ENCODE assay signal across 11 cellular contexts in genomic region chr5:143065185-143065584, GRCh38.
DNase-seq lines count a peak whose midpoint lies in the region; ATAC-seq and TF ChIP-seq lines count a peak whose summit lies in the region.
"Had no signal": no experiment of that assay in that cellular context is flagged by ENCODE, and none has a peak within 500 bp of the region (broad histone marks: within the 10 kb centered on the region; RNA-seq: fewer than 3 reads in every experiment).

No MANE protein-coding gene starts in this region.

- CTCF ChIA-PET in MCF 10A (lab: Yijun Ruan, JAX) (interaction anchor here (0.6 to 1.7 kb wide), 5 partner anchors 10 to 651 kb away, joined by 3 to 6 read pairs (median 3); no protein-coding TSS in a partner anchor), HEK293T (lab: Yijun Ruan, JAX) (interaction anchor here (0.5 to 1.2 kb wide), 2 partner anchors 9 to 157 kb away, joined by 4 read pairs; no protein-coding TSS in a partner anchor)

- no peak overlapping the region for H4K8ac ChIP-seq in mesenchymal stem cell (ENCODE audit: low read length)

- intact Hi-C loops in MCF 10A (cut with micrococcal nuclease), result no loop called here
- intact Hi-C loops in breast epithelium (cut with DNase I; ENCODE audit: low total_unique reads), result no loop called here
- intact Hi-C loops in upper lobe of right lung (cut with DNase I), result no loop called here

- peaks cover 17% of the 10 kb centered on the region for H3K36me3 Mint-ChIP-seq in MCF 10A (ENCODE audit: insufficient read depth, unreplicated experiment)

- H2AK5ac ChIP-seq in mesenchymal stem cell (ENCODE audit: low read length, severe bottlenecking), result no peak overlapping the region

- H3K36me3 ChIP-seq in breast epithelium, result no peaks in the 10 kb centered on the region
- no peaks in the 10 kb centered on the region for H3K36me3 ChIP-seq in mesenchymal stem cell (ENCODE audit: control insufficient read depth in 1 of 2, insufficient read depth in 2 of 2, low read depth in 1 of 2, low read length in 2 of 2)
- peaks cover 6% of the 10 kb centered on the region for H3K36me3 ChIP-seq in upper lobe of right lung

- H2BK12ac ChIP-seq in mesenchymal stem cell (ENCODE audit: low read length in 2 of 2), result peak overlapping the region in 1 of 2 experiments; percentile 49

- H3K79me1 ChIP-seq in mesenchymal stem cell (replicated peaks; ENCODE audit: low read length, poor library complexity, severe bottlenecking), result no peaks in the 10 kb centered on the region

- no peak overlapping the region for H2BK15ac ChIP-seq in mesenchymal stem cell (ENCODE audit: low read depth, poor library complexity, severe bottlenecking)

- H3K4me3 Mint-ChIP-seq in MCF 10A (ENCODE audit: unreplicated experiment), result no peak overlapping the region
- H3K4me3 Mint-ChIP-seq: effector memory CD8-positive, alpha-beta T cell had no signal

- peak overlapping the region; percentile 47 for H3K27ac Mint-ChIP-seq in MCF 10A (ENCODE audit: low read depth, unreplicated experiment)

- peak overlapping the region; percentile 70 for H3K9ac ChIP-seq in mesenchymal stem cell (ENCODE audit: low read length)

- no peak overlapping the region for H2BK5ac ChIP-seq in mesenchymal stem cell (ENCODE audit: low read depth, low read length, poor library complexity, severe bottlenecking)

- BruUV-seq in MCF 10A (replicated peaks; lab: Mats Ljungman, UMichigan), result no TSS peak

- no peak for TF ChIP-seq CTCF in MCF 10A (IDR thresholded peaks at IDR 0.05; ENCODE audit: unreplicated experiment)
- TF ChIP-seq CTCF in breast epithelium (IDR thresholded peaks at IDR 0.05), result no peak
- TF ChIP-seq CTCF in cardiac fibroblast (IDR thresholded peaks at IDR 0.05; ENCODE audit: low read depth, low read length), result no peak
- TF ChIP-seq CTCF in upper lobe of right lung (IDR thresholded peaks at IDR 0.05), result no peak

- H2AFZ ChIP-seq in mesenchymal stem cell (ENCODE audit: low read depth, low read length), result no peak overlapping the region

- ATAC-seq in upper lobe of right lung (peak; percentile 55), SK-N-SH treated with all-trans-retinoic acid at 6 μM for 48 hours (no peak)
- ATAC-seq: effector memory CD8-positive, alpha-beta T cell had no signal

- H3K23ac ChIP-seq in mesenchymal stem cell (ENCODE audit: low read length in 2 of 2), result no peak overlapping the region

- no peak for TF ChIP-seq POLR2A in breast epithelium (IDR thresholded peaks at IDR 0.05)

- POLR2A ChIA-PET in MCF 10A (lab: Yijun Ruan, JAX), result interaction anchor here (0.6 to 6.4 kb wide), 12 partner anchors 10 to 353 kb away, joined by 3 to 44 read pairs (median 8); no protein-coding TSS in a partner anchor
- POLR2A ChIA-PET in HEK293T (lab: Yijun Ruan, JAX), result no interaction called here

- H3K27ac ChIP-seq in breast epithelium (peak overlapping the region in 1 of 2 donors; percentile 15), mesenchymal stem cell (ENCODE audit: low read length, poor library complexity, severe bottlenecking) (no peak overlapping the region), upper lobe of right lung (peak overlapping the region; percentile 70)
- H3K27ac ChIP-seq: RWPE1 had no signal

- H3K14ac ChIP-seq in mesenchymal stem cell (ENCODE audit: low read length in 2 of 2), result no peak overlapping the region

- peaks cover 5% of the 10 kb centered on the region in 2 donors for H3K4me1 ChIP-seq in breast epithelium
- peaks cover 4% of the 10 kb centered on the region for H3K4me1 ChIP-seq in mesenchymal stem cell (ENCODE audit: control insufficient read depth, insufficient read depth, low read depth, low read length)
- H3K4me1 ChIP-seq in upper lobe of right lung, result peaks cover 58% of the 10 kb centered on the region

- H3K27me3 Mint-ChIP-seq in MCF 10A (ENCODE audit: insufficient read depth, unreplicated experiment), result no peaks in the 10 kb centered on the region
- H3K27me3 Mint-ChIP-seq: effector memory CD8-positive, alpha-beta T cell had no signal

- 39% methylated on average over 5 of the region's 5 CpGs for WGBS in mesenchymal stem cell

- H3K4me1 Mint-ChIP-seq in MCF 10A (ENCODE audit: insufficient read depth, unreplicated experiment), result peaks cover 46% of the 10 kb centered on the region

- peak overlapping the region in 1 of 2 experiments; percentile 40 for H3K4ac ChIP-seq in mesenchymal stem cell (ENCODE audit: low read depth in 1 of 2, low read length in 2 of 2)

- H3K9me3 ChIP-seq in breast epithelium (no peaks in the 10 kb centered on the region), mesenchymal stem cell (ENCODE audit: control insufficient read depth, low read length) (no peaks in the 10 kb centered on the region), upper lobe of right lung (no peaks in the 10 kb centered on the region)

- H3K4me3 ChIP-seq in breast epithelium (no peak overlapping the region), cardiac fibroblast (replicated peaks in 1 of 2; ENCODE audit: low read depth in 2 of 2, low read length in 2 of 2) (no peak overlapping the region), mesenchymal stem cell (ENCODE audit: insufficient read depth in 1 of 2, low read depth in 1 of 2, low read length in 2 of 2) (peak overlapping the region in 1 of 2 experiments; percentile 10), upper lobe of right lung (no peak overlapping the region)

- no peak overlapping the region for H3K4me2 ChIP-seq in mesenchymal stem cell (ENCODE audit: low read length, poor library complexity, severe bottlenecking)

- H4K91ac ChIP-seq in mesenchymal stem cell (ENCODE audit: low read length), result no peak overlapping the region

- DNase-seq in MCF 10A (ENCODE audit: unreplicated experiment) (peak; percentile 60), breast epithelium (ENCODE audit: low spot score in 2 of 2) (no peak), cardiac fibroblast (ENCODE audit: low read depth in 2 of 2) (peak; percentile 92 to 95), mesenchymal stem cell (peak; percentile 83), upper lobe of right lung (no peak), NCI-H1105 treated with DMSO at 0.1 percent for 48 hours (lab: John Stamatoyannopoulos, UW) (no peak), HEK293T (ENCODE audit: extremely low spot score) (no peak)
- DNase-seq: effector memory CD8-positive, alpha-beta T cell; Karpas-422 had no signal

- no peaks in the 10 kb centered on the region for H3K9me3 Mint-ChIP-seq in MCF 10A (ENCODE audit: unreplicated experiment)
- H3K9me3 Mint-ChIP-seq: effector memory CD8-positive, alpha-beta T cell had no signal

- H2BK120ac ChIP-seq in mesenchymal stem cell (ENCODE audit: low read depth, low read length), result no peak overlapping the region

- H3K18ac ChIP-seq in mesenchymal stem cell (ENCODE audit: low read depth in 1 of 2, low read length in 2 of 2), result no peak overlapping the region

- H3K27me3 ChIP-seq in breast epithelium (no peaks in the 10 kb centered on the region), mesenchymal stem cell (ENCODE audit: control insufficient read depth in 1 of 2, insufficient read depth in 1 of 2, low read length in 2 of 2) (no peaks in the 10 kb centered on the region), upper lobe of right lung (no peaks in the 10 kb centered on the region)

TF ChIP-seq in SK-N-SH treated with all-trans-retinoic acid at 6 μM for 48 hours, 23 proteins besides CTCF, POLR2A, EP300 and RAD21 (continues in another document):
- TF ChIP-seq OSR1 (CRISPR knock-in tag; IDR thresholded peaks at IDR 0.05), result no peak
- no peak for TF ChIP-seq CSDC2 (CRISPR knock-in tag; IDR thresholded peaks at IDR 0.05)
- TF ChIP-seq CREB5 (CRISPR knock-in tag; IDR thresholded peaks at IDR 0.05; ENCODE audit: low read depth), result no peak
- TF ChIP-seq PPARA (CRISPR knock-in tag; IDR thresholded peaks at IDR 0.05; ENCODE audit: borderline replicate concordance), result no peak
- TF ChIP-seq TOX (CRISPR knock-in tag; IDR thresholded peaks at IDR 0.05; ENCODE audit: borderline replicate concordance), result no peak
- TF ChIP-seq ARNTL (CRISPR knock-in tag; IDR thresholded peaks at IDR 0.05; ENCODE audit: borderline replicate concordance, low read depth), result no peak
- no peak for TF ChIP-seq TCF4 (CRISPR knock-in tag; IDR thresholded peaks at IDR 0.05; ENCODE audit: borderline replicate concordance)
- TF ChIP-seq ZNF8 (CRISPR knock-in tag; IDR thresholded peaks at IDR 0.05), result no peak
- TF ChIP-seq RARB (CRISPR knock-in tag; IDR thresholded peaks at IDR 0.05), result no peak

TF ChIP-seq in HEK293T, 16 proteins besides CTCF, POLR2A, EP300 and RAD21:
- no peak for TF ChIP-seq BHLHE40 (IDR thresholded peaks at IDR 0.05; ENCODE audit: borderline replicate concordance)
- TF ChIP-seq ZNF384 (IDR thresholded peaks at IDR 0.05), result no peak
- no peak for TF ChIP-seq PKNOX1 (IDR thresholded peaks at IDR 0.05)
- TF ChIP-seq L3MBTL2 (conservative IDR thresholded peaks at IDR 0.05), result no peak
- TF ChIP-seq CTBP1 (IDR thresholded peaks at IDR 0.05; ENCODE audit: borderline replicate concordance), result no peak
- no peak for TF ChIP-seq SP1 (IDR thresholded peaks at IDR 0.05)
- no peak for TF ChIP-seq FOXA1 (IDR thresholded peaks at IDR 0.05)
- no peak for TF ChIP-seq SUZ12 (IDR thresholded peaks at IDR 0.05)
- TF ChIP-seq ELF4 (IDR thresholded peaks at IDR 0.05), result no peak
- TF ChIP-seq NFRKB (IDR thresholded peaks at IDR 0.05), result no peak
- TF ChIP-seq LEF1 (IDR thresholded peaks at IDR 0.05; ENCODE audit: borderline replicate concordance), result no peak
- TF ChIP-seq ARNT (IDR thresholded peaks at IDR 0.05), result no peak
- TF ChIP-seq HDGF (IDR thresholded peaks at IDR 0.05; ENCODE audit: borderline replicate concordance), result no peak
- TF ChIP-seq FOXM1 (IDR thresholded peaks at IDR 0.05; ENCODE audit: borderline replicate concordance), result no peak
- TF ChIP-seq TARDBP (IDR thresholded peaks at IDR 0.05), result no peak

Comparison
In these comparisons a context has a peak if more than half of its experiments do, and no peak if none do; other contexts are left out.
1. DNase-seq: peak in MCF 10A (single experiment), cardiac fibroblast (2 of 2) and mesenchymal stem cell (single experiment); none in breast epithelium (0 of 2), upper lobe of right lung (single experiment), NCI-H1105 treated with DMSO at 0.1 percent for 48 hours (single experiment) and HEK293T (single experiment).